ENCODE assay signal across 1 cellular context in the genomic region with DNA sequence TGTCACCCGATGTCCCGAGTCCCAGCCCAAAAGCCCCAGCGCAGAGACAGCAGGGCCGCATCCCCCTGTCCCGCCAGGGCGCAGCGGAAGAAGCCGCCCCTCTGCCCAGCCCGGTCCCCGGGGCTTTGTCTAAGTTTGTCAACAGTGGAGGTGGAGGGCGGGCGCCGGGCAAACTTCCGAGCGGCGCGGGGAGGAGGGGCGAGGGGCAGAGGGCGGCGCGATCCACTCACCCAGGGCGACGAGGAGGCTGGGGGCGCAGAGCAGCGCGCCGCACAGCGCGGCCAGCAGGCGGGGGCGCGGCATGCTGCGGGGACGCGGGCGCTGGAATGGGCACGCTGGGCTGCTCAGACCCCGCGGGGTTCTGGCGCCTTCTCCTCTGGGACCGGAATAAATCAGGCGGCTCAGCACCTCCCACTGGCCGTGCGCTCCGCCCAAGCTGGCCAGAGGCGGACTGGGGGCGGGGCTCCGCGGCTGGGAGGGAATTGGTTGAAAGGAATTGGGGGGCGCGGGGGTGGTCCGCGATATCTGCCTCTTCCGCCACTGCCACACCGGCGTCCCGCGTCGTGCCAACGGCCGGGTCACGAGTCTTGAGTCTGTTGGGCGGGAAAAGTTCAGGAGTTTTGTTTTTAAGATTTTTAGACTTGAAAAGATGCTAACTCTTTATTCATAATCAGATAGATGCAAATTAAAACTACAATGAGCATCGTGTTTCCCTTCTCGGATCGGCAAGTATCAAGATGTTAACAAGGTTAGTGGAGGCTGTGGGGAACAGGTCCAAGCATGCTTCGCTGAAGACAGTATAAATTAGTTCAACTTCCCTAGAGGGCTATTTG.
TF ChIP-seq lines count a peak whose summit lies in the region.

A gene with protein sequence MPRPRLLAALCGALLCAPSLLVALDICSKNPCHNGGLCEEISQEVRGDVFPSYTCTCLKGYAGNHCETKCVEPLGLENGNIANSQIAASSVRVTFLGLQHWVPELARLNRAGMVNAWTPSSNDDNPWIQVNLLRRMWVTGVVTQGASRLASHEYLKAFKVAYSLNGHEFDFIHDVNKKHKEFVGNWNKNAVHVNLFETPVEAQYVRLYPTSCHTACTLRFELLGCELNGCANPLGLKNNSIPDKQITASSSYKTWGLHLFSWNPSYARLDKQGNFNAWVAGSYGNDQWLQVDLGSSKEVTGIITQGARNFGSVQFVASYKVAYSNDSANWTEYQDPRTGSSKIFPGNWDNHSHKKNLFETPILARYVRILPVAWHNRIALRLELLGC (minus strand): TSS at position 363 of the 833 bp plus-strand sequence. CDS start 60 bp downstream, at position 303.

TF ChIP-seq in H1, 55 proteins besides CTCF, POLR2A, EP300 and RAD21 (continued from another document):
- TF ChIP-seq E2F6 (IDR thresholded peaks at IDR 0.05), result peak; percentile 97
- TF ChIP-seq CTBP2 (IDR thresholded peaks at IDR 0.05; ENCODE audit: borderline replicate concordance, insufficient read depth, insufficient read length, low read length), result peak; percentile 73
- peak; percentile 71 for TF ChIP-seq TEAD4 (IDR thresholded peaks at IDR 0.05; ENCODE audit: low read depth, low read length)
- peak; percentile 93 for TF ChIP-seq POLR2AphosphoS5 (IDR thresholded peaks at IDR 0.05; ENCODE audit: low read depth, low read length)
- peak; percentile 92 for TF ChIP-seq TBP (IDR thresholded peaks at IDR 0.05; ENCODE audit: low read depth, low read length)
- TF ChIP-seq PHF8 (conservative IDR thresholded peaks at IDR 0.05; ENCODE audit: low read depth, low read length), result peak; percentile 54; the same call in 1 of the 2 replicates
- no peak for TF ChIP-seq CBX5 (IDR thresholded peaks at IDR 0.05; ENCODE audit: low read depth, low read length)
- peak; percentile 18; the same call in 1 of the 2 replicates for TF ChIP-seq SP4 (IDR thresholded peaks at IDR 0.05; ENCODE audit: low read length)
- TF ChIP-seq RXRA (IDR thresholded peaks at IDR 0.05; ENCODE audit: insufficient read depth, low read depth, low read length), result 0 out of 2 replicates have a peak, but pooled peaks have one; percentile 3
- TF ChIP-seq KDM5A (IDR thresholded peaks at IDR 0.05; ENCODE audit: low read length), result no peak
- TF ChIP-seq RBBP5 (IDR thresholded peaks at IDR 0.05; ENCODE audit: borderline replicate concordance, low read depth, low read length), result peak; percentile 57; the same call in 1 of the 2 replicates
- peak; percentile 77 for TF ChIP-seq CREB1 (IDR thresholded peaks at IDR 0.05)
- peak in 1 of 2 experiments; percentile 71; a peak in 2 of 4 replicates for TF ChIP-seq HDAC2 (IDR thresholded peaks at IDR 0.05; ENCODE audit: borderline replicate concordance in 1 of 2, low read depth in 2 of 2, low read length in 2 of 2)
- TF ChIP-seq, protein P1, sequence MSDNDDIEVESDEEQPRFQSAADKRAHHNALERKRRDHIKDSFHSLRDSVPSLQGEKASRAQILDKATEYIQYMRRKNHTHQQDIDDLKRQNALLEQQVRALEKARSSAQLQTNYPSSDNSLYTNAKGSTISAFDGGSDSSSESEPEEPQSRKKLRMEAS (IDR thresholded peaks at IDR 0.05), result peak; percentile 72
- peak in 1 of 2 experiments; percentile 77; a peak in 1 of 4 replicates for TF ChIP-seq SIN3A (conservative IDR thresholded peaks at IDR 0.05 in 1 of 2, IDR thresholded peaks at IDR 0.05 in 1 of 2; ENCODE audit: low read depth in 1 of 2, low read length in 2 of 2)
- 0 out of 2 replicates have a peak, but pooled peaks have one; percentile 19 for TF ChIP-seq SP1 (IDR thresholded peaks at IDR 0.05; ENCODE audit: low read depth, low read length)
- no peak for TF ChIP-seq CHD2 (IDR thresholded peaks at IDR 0.05; ENCODE audit: low read length)
- peak; percentile 64 for TF ChIP-seq TAF7 (optimal IDR thresholded peaks at IDR 0.05; ENCODE audit: borderline replicate concordance, low read depth, low read length)
- peak; percentile 90 for TF ChIP-seq TAF1 (IDR thresholded peaks at IDR 0.05; ENCODE audit: low read depth, low read length)
- peak; percentile 5; the same call in 1 of the 2 replicates for TF ChIP-seq EGR1 (IDR thresholded peaks at IDR 0.05; ENCODE audit: borderline replicate concordance, low read depth, low read length)
